ENCODE assay signal across 8 cellular contexts in genomic region chr15:63892794-63893441, GRCh38. TPM values are rescaled to one million over a fixed set of nuclear protein-coding genes. Genes with fewer than 3 reads are reported as not detected.
DNase-seq lines count a peak whose midpoint lies in the region; ATAC-seq, FAIRE-seq and TF ChIP-seq lines count a peak whose summit lies in the region.
"Had no signal": no experiment of that assay in that cellular context is flagged by ENCODE, and none has a peak within 500 bp of the region (broad histone marks: within the 10 kb centered on the region; RNA-seq: fewer than 3 reads in every experiment).

No MANE protein-coding gene starts in this region.

- TF ChIP-seq CTCF in kidney (IDR thresholded peaks at IDR 0.05; ENCODE audit: borderline replicate concordance, extremely low read depth, insufficient read depth), result no peak

- H3K4me1 Mint-ChIP-seq in activated CD4-positive, alpha-beta T cell treated with anti-CD3 and anti-CD28 coated beads, Interleukin-2, amount 10 ng/mL, durations not matched to agents 24 days and 14 days, result peaks cover 68% of the 10 kb centered on the region

- peak overlapping the region; percentile 26 for H3K4me3 Mint-ChIP-seq in activated CD4-positive, alpha-beta T cell treated with anti-CD3 and anti-CD28 coated beads, Interleukin-2, amount 10 ng/mL, durations not matched to agents 24 days and 14 days

- peaks cover 2 to 18% of the 10 kb centered on the region in 2 donors for H3K4me1 ChIP-seq in kidney (ENCODE audit: control insufficient read depth in 1 of 2, insufficient read depth in 1 of 2, low read depth in 1 of 2, low read length in 2 of 2)

- H3K27ac Mint-ChIP-seq in activated CD4-positive, alpha-beta T cell treated with anti-CD3 and anti-CD28 coated beads, Interleukin-2, amount 10 ng/mL, durations not matched to agents 24 days and 14 days, result peak overlapping the region; percentile 82

- no peak overlapping the region for H3K27ac ChIP-seq in kidney (ENCODE audit: low read depth in 2 of 2, low read length in 2 of 2)

- no peaks in the 10 kb centered on the region for H3K9me3 Mint-ChIP-seq in activated CD4-positive, alpha-beta T cell treated with anti-CD3 and anti-CD28 coated beads, Interleukin-2, amount 10 ng/mL, durations not matched to agents 24 days and 14 days

- no peaks in the 10 kb centered on the region for H3K27me3 Mint-ChIP-seq in activated CD4-positive, alpha-beta T cell treated with anti-CD3 and anti-CD28 coated beads, Interleukin-2, amount 10 ng/mL, durations not matched to agents 24 days and 14 days

- no peaks in the 10 kb centered on the region for H3K9me3 ChIP-seq in kidney (ENCODE audit: control insufficient read depth in 1 of 2, low read length in 2 of 2)

- FAIRE-seq in kidney (lab: Jason Lieb, UNC), result no peak

- no peak overlapping the region for H3K4me3 ChIP-seq in kidney (ENCODE audit: low read length in 2 of 2)

- intact Hi-C loops in activated CD4-positive, alpha-beta T cell treated with anti-CD3 and anti-CD28 coated beads, Interleukin-2, amount 10 ng/mL, durations not matched to agents 24 days and 14 days (cut with micrococcal nuclease), result loop anchor here (1.0 to 5.0 kb wide), 6 partner anchors 23 to 221 kb away; partner anchors contain the start of genes DAPK2 and HERC1
- intact Hi-C loops in kidney (cut with DNase I), result loop anchor here (10.0 kb wide), 1 partner anchor 138 kb away; no protein-coding TSS in a partner anchor

- peaks cover 2% of the 10 kb centered on the region for H3K36me3 Mint-ChIP-seq in activated CD4-positive, alpha-beta T cell treated with anti-CD3 and anti-CD28 coated beads, Interleukin-2, amount 10 ng/mL, durations not matched to agents 24 days and 14 days (ENCODE audit: low read depth)

- peak; percentile 95 for DNase-seq in activated CD4-positive, alpha-beta T cell treated with anti-CD3 and anti-CD28 coated beads, Interleukin-2, amount 10 ng/mL, durations not matched to agents 24 days and 14 days
- peak; percentile 71 for DNase-seq in kidney
- peak; percentile 65 to 71 for DNase-seq in stimulated activated CD8-positive, alpha-beta memory T cell treated with anti-CD3 and anti-CD28 coated beads, Interleukin-7, amount 100 ng/mL, for 4 hours (ENCODE audit: low read depth in 2 of 2)
- DNase-seq: IMR-90 had no signal

- ATAC-seq in HG03432 (IDR thresholded peaks at IDR 0.05; ENCODE audit: unreplicated experiment) (peak; percentile 44), HG03469 (IDR thresholded peaks at IDR 0.05; ENCODE audit: unreplicated experiment) (no peak), GM21526 (IDR thresholded peaks at IDR 0.05; ENCODE audit: low FRiP score, unreplicated experiment) (no peak), GM21825 (IDR thresholded peaks at IDR 0.05; ENCODE audit: unreplicated experiment) (no peak)

- H3K36me3 ChIP-seq in kidney (ENCODE audit: control insufficient read depth in 1 of 2, insufficient read depth in 2 of 2, low read length in 2 of 2), result no peaks in the 10 kb centered on the region

- H3K9ac ChIP-seq in kidney (ENCODE audit: low read length in 2 of 2), result no peak overlapping the region

RNA-seq across cellular contexts. Expression of gene HERC1, which starts 59.2 kb away (rescaled TPM):
- total RNA-seq in activated CD4-positive, alpha-beta T cell treated with anti-CD3 and anti-CD28 coated beads, Interleukin-2, amount 10 ng/mL, durations not matched to agents 24 days and 14 days, result 69.8 and 78.3 TPM in 2 replicates
- total RNA-seq in kidney, result 77.3 TPM
- 19.1 TPM for polyA plus RNA-seq in kidney (ENCODE audit: insufficient read depth, low read depth, low replicate concordance)
